Comparison of ENCODE assay signal across 10 cellular contexts in the genomic region with DNA sequence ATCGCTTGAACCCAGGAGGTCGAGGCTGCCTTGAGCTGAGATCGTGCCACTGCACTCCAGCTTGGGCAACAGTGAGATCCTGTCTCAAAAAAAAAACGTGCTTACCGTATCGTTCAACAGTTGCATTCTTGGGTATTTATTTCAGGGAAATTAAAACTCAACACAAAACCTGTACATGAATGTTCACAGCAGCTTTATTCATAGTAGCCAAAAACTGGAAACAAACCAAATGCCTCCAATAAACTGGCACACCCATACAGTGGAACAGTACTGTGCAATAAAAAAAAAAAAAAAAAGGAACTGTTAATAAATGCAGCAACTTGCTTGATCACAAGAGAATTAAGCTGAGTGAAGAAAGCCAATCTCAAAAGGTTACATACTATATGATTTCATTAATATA. TPM values are rescaled to one million over a fixed set of nuclear protein-coding genes. Genes with fewer than 3 reads are reported as not detected.
DNase-seq lines count a peak whose midpoint lies in the region; ATAC-seq and TF ChIP-seq lines count a peak whose summit lies in the region.
"Had no signal": no experiment of that assay in that cellular context is flagged by ENCODE, and none has a peak within 500 bp of the region (broad histone marks: within the 10 kb centered on the region; RNA-seq: fewer than 3 reads in every experiment).

No MANE protein-coding gene starts in this region.

- DNase-seq in Ammon's horn (ENCODE audit: low spot score): peak; percentile 12
- DNase-seq in G401 (ENCODE audit: low spot score): peak; percentile 24
- DNase-seq in mesothelial cell of epicardium (ENCODE audit: low spot score in 2 of 2, unreplicated experiment in 2 of 2): no peak
- no peak for DNase-seq in DMS153 (lab: John Stamatoyannopoulos, UW)
- no peak for DNase-seq in mucosa of gallbladder (ENCODE audit: low spot score)
- no peak for DNase-seq in Kasumi-1 (lab: John Stamatoyannopoulos, UW)
- DNase-seq: activated naive CD4-positive, alpha-beta T cell treated with anti-CD3 and anti-CD28 coated beads for 36 hours; NCI-H187 treated with DMSO at 0.1 percent for 48 hours had no signal

- H3K36me3 Mint-ChIP-seq in brain: peaks cover 80% of the 10 kb centered on the region
- peaks cover 11% of the 10 kb centered on the region for H3K36me3 Mint-ChIP-seq in mesothelial cell of epicardium

- H3K9me3 Mint-ChIP-seq in brain (peaks cover 0 to 8% (median 3%) of the 10 kb centered on the region in 5 experiments), mesothelial cell of epicardium (no peaks in the 10 kb centered on the region)
- H3K9me3 Mint-ChIP-seq: activated naive CD4-positive, alpha-beta T cell treated with anti-CD3 and anti-CD28 coated beads for 36 hours had no signal

- peak overlapping the region in 4 of 5 experiments; percentile 44 to 75 (median 66) for H3K27ac Mint-ChIP-seq in brain
- peak overlapping the region; percentile 56 for H3K27ac Mint-ChIP-seq in mesothelial cell of epicardium
- H3K27ac Mint-ChIP-seq: activated naive CD4-positive, alpha-beta T cell treated with anti-CD3 and anti-CD28 coated beads for 36 hours had no signal

- in situ Hi-C loops in G401 (cut with HindIII; ENCODE audit: low sequenced_read_pairs): no loop called here

- no peak for ATAC-seq in HG02852 (IDR thresholded peaks at IDR 0.05; ENCODE audit: unreplicated experiment)

- H3K4me1 Mint-ChIP-seq in brain (peaks cover 68% of the 10 kb centered on the region), mesothelial cell of epicardium (peaks cover 38% of the 10 kb centered on the region)

- peak overlapping the region in 4 of 5 experiments; percentile 15 to 72 (median 49) for H3K4me3 Mint-ChIP-seq in brain
- no peak overlapping the region for H3K4me3 Mint-ChIP-seq in mesothelial cell of epicardium
- H3K4me3 Mint-ChIP-seq: activated naive CD4-positive, alpha-beta T cell treated with anti-CD3 and anti-CD28 coated beads for 36 hours had no signal

- H3K27me3 Mint-ChIP-seq in brain: no peaks in the 10 kb centered on the region
- H3K27me3 Mint-ChIP-seq in mesothelial cell of epicardium (ENCODE audit: low read depth): no peaks in the 10 kb centered on the region

- no peak for TF ChIP-seq CTCF in brain (conservative IDR thresholded peaks at IDR 0.05)
- no peak for TF ChIP-seq CTCF in mesothelial cell of epicardium (IDR thresholded peaks at IDR 0.05; ENCODE audit: unreplicated experiment)

RNA-seq across cellular contexts. Expression of a gene that starts 6.7 kb away (rescaled TPM):
- total RNA-seq in G401 (2014; rRNA removed; shearing (Covaris generic)): 167 and 200 TPM in 2 replicates
- polyA plus RNA-seq in brain (ENCODE audit: insufficient read depth, low read depth, low replicate concordance): 186 TPM
- total RNA-seq in mesothelial cell of epicardium: 244 to 246 TPM (median 245 TPM) in 3 replicates
- 99.4 TPM for total RNA-seq in mucosa of gallbladder

RNA-seq across cellular contexts. Expression of a gene that starts 52.4 kb away (rescaled TPM):
- total RNA-seq in G401 (2014; rRNA removed; shearing (Covaris generic)): 10.3 and 19.0 TPM in 2 replicates
- polyA plus RNA-seq in brain (ENCODE audit: insufficient read depth, low read depth, low replicate concordance): 29.0 TPM
- 23.5 to 27.3 TPM (median 26.2 TPM) in 3 replicates for total RNA-seq in mesothelial cell of epicardium
- 18.4 TPM for total RNA-seq in mucosa of gallbladder

Comparison
In these comparisons a context has a peak if more than half of its experiments do, and no peak if none do; other contexts are left out.
1. DNase-seq: peak in Ammon's horn (single experiment) and G401 (single experiment); none in mesothelial cell of epicardium (0 of 2), DMS153 (single experiment), mucosa of gallbladder (single experiment) and Kasumi-1 (0 of 2).